In genomic region chr11:1693327-1694063, GRCh38 we compare ENCODE assay signal across 8 cellular contexts. TPM values are rescaled to one million over a fixed set of nuclear protein-coding genes. Genes with fewer than 3 reads are reported as not detected.
DNase-seq lines count a peak whose midpoint lies in the region; ATAC-seq and TF ChIP-seq lines count a peak whose summit lies in the region.

No MANE protein-coding gene starts in this region.

- TF ChIP-seq CTCF in DOHH2 (IDR thresholded peaks at IDR 0.05; ENCODE audit: low read depth, low read length, poor library complexity, severe bottlenecking) (peak; percentile 87), SK-N-SH (IDR thresholded peaks at IDR 0.05) (peak; percentile 96)

- H3K4me1 ChIP-seq in DOHH2 (ENCODE audit: control insufficient read depth, low read length) (peaks cover 7% of the 10 kb centered on the region), SK-N-SH (ENCODE audit: control insufficient read depth in 1 of 2, insufficient read depth in 2 of 2, low read depth in 1 of 2, low read length in 1 of 2) (peaks cover 6 to 13% of the 10 kb centered on the region in 2 experiments; a peak in 2 of 4 replicates)

- H3K9me2 ChIP-seq in DOHH2 (replicated peaks; ENCODE audit: control insufficient read depth, low read length) (no peaks in the 10 kb centered on the region), SK-N-SH (no peaks in the 10 kb centered on the region)

- H3K4me2 ChIP-seq in DOHH2 (ENCODE audit: low read length) (peak overlapping the region; percentile 47), SK-N-SH (peak overlapping the region; percentile 85)

- TF ChIP-seq RAD21 in SK-N-SH (IDR thresholded peaks at IDR 0.05; ENCODE audit: low read length): peak; percentile 74

- peak overlapping the region; percentile 97 for H2AFZ ChIP-seq in SK-N-SH (ENCODE audit: low read depth)

- H3K79me2 ChIP-seq in DOHH2 (ENCODE audit: control insufficient read depth, low read length): no peaks in the 10 kb centered on the region
- H3K79me2 ChIP-seq in SK-N-SH (ENCODE audit: insufficient read depth): no peaks in the 10 kb centered on the region

- POLR2A ChIA-PET in SK-N-SH (lab: Yijun Ruan, JAX): interaction anchor here (0.7 to 2.3 kb wide), 15 partner anchors 41 to 460 kb away, joined by 3 to 11 read pairs (median 4); partner anchors contain the start of genes CTSD, H19 and SYT8

- H4K20me1 ChIP-seq in DOHH2 (ENCODE audit: control insufficient read depth, insufficient read depth, low read depth, low read length) (no peaks in the 10 kb centered on the region), SK-N-SH (ENCODE audit: insufficient read depth) (no peaks in the 10 kb centered on the region)

- CTCF ChIA-PET in SK-N-SH (lab: Yijun Ruan, JAX): interaction anchor here (0.6 to 5.8 kb wide), 97 partner anchors 11 to 488 kb away, joined by 3 to 585 read pairs (median 6); partner anchors contain the start of genes CTSD, H19, IFITM10 and INS

- H3K27ac Mint-ChIP-seq in activated naive CD8-positive, alpha-beta T cell: no peak overlapping the region

- no peak for TF ChIP-seq EP300 in SK-N-SH (IDR thresholded peaks at IDR 0.05; ENCODE audit: borderline replicate concordance in 1 of 2, low read depth in 1 of 2, low read length in 1 of 2)

- WGBS in SK-N-SH (ENCODE audit: low lambda C conversion rate): 35% methylated on average over 18 of the region's 37 CpGs

- peak overlapping the region; percentile 58; the same call in 1 of the 2 replicates for H3K9ac ChIP-seq in SK-N-SH

- H3K27me3 Mint-ChIP-seq in activated naive CD8-positive, alpha-beta T cell: peaks cover 8% of the 10 kb centered on the region

- H3K9me3 ChIP-seq in DOHH2 (ENCODE audit: control insufficient read depth, insufficient read depth, low read length) (no peaks in the 10 kb centered on the region), SK-N-SH (no peaks in the 10 kb centered on the region)

- H3K27ac ChIP-seq in DOHH2 (ENCODE audit: low read depth, low read length) (no peak overlapping the region), SK-N-SH (ENCODE audit: low read depth in 2 of 2, low read length in 1 of 2) (peak overlapping the region in 1 of 2 experiments; percentile 73; a peak in 2 of 4 replicates), substantia nigra (ENCODE audit: low read depth, low read length, poor library complexity, severe bottlenecking) (peak overlapping the region; percentile 80)

- H3K4me3 Mint-ChIP-seq in activated naive CD8-positive, alpha-beta T cell: peak overlapping the region; percentile 82

- no peaks in the 10 kb centered on the region for H3F3A ChIP-seq in DOHH2 (ENCODE audit: control insufficient read depth, insufficient read depth)
- no peaks in the 10 kb centered on the region for H3F3A ChIP-seq in SK-N-SH (replicated peaks; ENCODE audit: insufficient read depth)

- no peaks in the 10 kb centered on the region for H3K9me3 Mint-ChIP-seq in activated naive CD8-positive, alpha-beta T cell (ENCODE audit: low read depth)

- peaks cover 8% of the 10 kb centered on the region for H3K4me1 Mint-ChIP-seq in activated naive CD8-positive, alpha-beta T cell (ENCODE audit: low read depth)

- no peaks in the 10 kb centered on the region for H3K36me3 Mint-ChIP-seq in activated naive CD8-positive, alpha-beta T cell

- no peak for ATAC-seq in HG03432 (IDR thresholded peaks at IDR 0.05; ENCODE audit: unreplicated experiment)

- H3K27me3 ChIP-seq in DOHH2 (ENCODE audit: control insufficient read depth, low read length) (peaks cover 2% of the 10 kb centered on the region; the same call in 1 of the 2 replicates), SK-N-SH (ENCODE audit: insufficient read depth) (no peaks in the 10 kb centered on the region)

- DNase-seq in KG1 (lab: John Stamatoyannopoulos, UW) (peak; percentile 49), SK-N-SH (peak; percentile 98), glomerular visceral epithelial cell (ENCODE audit: extremely low spot score) (peak; percentile 77), occipital lobe (lab: John Stamatoyannopoulos, UW) (peak; percentile 73), substantia nigra (lab: John Stamatoyannopoulos, UW) (peak in 45 of 49 donors; percentile 18 to 87 (median 68))

- H3K36me3 ChIP-seq in DOHH2 (ENCODE audit: control insufficient read depth, low read length): no peaks in the 10 kb centered on the region
- no peaks in the 10 kb centered on the region for H3K36me3 ChIP-seq in SK-N-SH (replicated peaks in 1 of 2; ENCODE audit: control insufficient read depth in 1 of 2, insufficient read depth in 2 of 2, low read length in 1 of 2)

- H3K4me3 ChIP-seq in DOHH2 (ENCODE audit: low read length): peak overlapping the region; percentile 37
- peak overlapping the region; percentile 39 to 51 for H3K4me3 ChIP-seq in SK-N-SH (ENCODE audit: low read depth in 2 of 2, low read length in 1 of 2)

TF ChIP-seq in SK-N-SH, 30 proteins besides CTCF, POLR2A, EP300 and RAD21:
- TF ChIP-seq ZBTB33 (IDR thresholded peaks at IDR 0.05; ENCODE audit: borderline replicate concordance, low read depth): no peak
- peak; percentile 32 for TF ChIP-seq CHD2 (IDR thresholded peaks at IDR 0.05; ENCODE audit: low read length, partially characterized antibody)
- no peak for TF ChIP-seq FOXM1 (IDR thresholded peaks at IDR 0.05; ENCODE audit: low read depth)
- TF ChIP-seq JUND (IDR thresholded peaks at IDR 0.05): no peak
- no peak for TF ChIP-seq FOXJ3 (CRISPR knock-in tag; IDR thresholded peaks at IDR 0.05)
- TF ChIP-seq RCOR1 (IDR thresholded peaks at IDR 0.05; ENCODE audit: low read length): no peak
- no peak for TF ChIP-seq NFIC (IDR thresholded peaks at IDR 0.05; ENCODE audit: borderline replicate concordance)
- peak; percentile 63; the same call in 1 of the 2 replicates for TF ChIP-seq TAF1 (IDR thresholded peaks at IDR 0.05; ENCODE audit: borderline replicate concordance, low read depth, low read length)
- TF ChIP-seq RFX5 (IDR thresholded peaks at IDR 0.05; ENCODE audit: low read length): no peak
- TF ChIP-seq MAX (IDR thresholded peaks at IDR 0.05; ENCODE audit: low read depth): 0 out of 2 replicates have a peak, but pooled peaks have one; percentile 41
- peak; percentile 83 for TF ChIP-seq YY1 (IDR thresholded peaks at IDR 0.05; ENCODE audit: low read depth)
- TF ChIP-seq PBX3 (IDR thresholded peaks at IDR 0.05): no peak
- TF ChIP-seq SMC3 (IDR thresholded peaks at IDR 0.05; ENCODE audit: low read depth, low read length): peak; percentile 93

RNA-seq across cellular contexts. Expression of gene KRTAP5-6, which starts 3.5 kb away (rescaled TPM):
- not detected in 2 replicates for polyA plus RNA-seq in SK-N-SH (2012; rRNA removed)
- not detected in 2 replicates for polyA plus RNA-seq in SK-N-SH (2012; cell fraction: cytosol; rRNA removed)
- polyA plus RNA-seq in SK-N-SH (2012; cell fraction: nucleus; rRNA removed): not detected in 2 replicates
- not detected for total RNA-seq in occipital lobe

RNA-seq across cellular contexts. Expression of gene IFITM10, which starts 56.9 kb away (rescaled TPM):
- polyA plus RNA-seq in SK-N-SH (2012; rRNA removed): 0.21 and 0.31 TPM in 2 replicates
- 0.13 and 0.24 TPM in 2 replicates for polyA plus RNA-seq in SK-N-SH (2012; cell fraction: cytosol; rRNA removed)
- 1.0 and 1.2 TPM in 2 replicates for polyA plus RNA-seq in SK-N-SH (2012; cell fraction: nucleus; rRNA removed)
- 0.31 TPM for total RNA-seq in occipital lobe
